ENCODE assay signal across 1 cellular context in genomic region chr16:49504626-49505025, GRCh38.
TF ChIP-seq lines count a peak whose summit lies in the region.

No MANE protein-coding gene starts in this region.

TF ChIP-seq in HepG2, 621 proteins besides CTCF, POLR2A, EP300 and RAD21 (continued from another document):
- TF ChIP-seq, protein P1, sequence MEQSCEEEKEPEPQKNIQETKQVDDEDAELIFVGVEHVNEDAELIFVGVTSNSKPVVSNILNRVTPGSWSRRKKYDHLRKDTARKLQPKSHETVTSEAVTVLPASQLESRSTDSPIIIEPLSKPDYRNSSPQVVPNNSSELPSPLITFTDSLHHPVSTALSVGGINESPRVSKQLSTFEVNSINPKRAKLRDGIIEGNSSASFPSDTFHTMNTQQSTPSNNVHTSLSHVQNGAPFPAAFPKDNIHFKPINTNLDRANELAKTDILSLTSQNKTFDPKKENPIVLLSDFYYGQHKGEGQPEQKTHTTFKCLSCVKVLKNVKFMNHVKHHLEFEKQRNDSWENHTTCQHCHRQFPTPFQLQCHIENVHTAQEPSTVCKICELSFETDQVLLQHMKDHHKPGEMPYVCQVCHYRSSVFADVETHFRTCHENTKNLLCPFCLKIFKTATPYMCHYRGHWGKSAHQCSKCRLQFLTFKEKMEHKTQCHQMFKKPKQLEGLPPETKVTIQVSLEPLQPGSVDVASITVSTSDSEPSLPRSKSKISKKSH (CRISPR knock-in tag; IDR thresholded peaks at IDR 0.05; ENCODE audit: borderline replicate concordance): 0 out of 2 replicates have a peak, but pooled peaks have one; percentile 20
- TF ChIP-seq ZNF143 (CRISPR knock-in tag; IDR thresholded peaks at IDR 0.05) (no peak), PREB (CRISPR knock-in tag; IDR thresholded peaks at IDR 0.05) (no peak)
